Comparison of ENCODE assay signal across 1 cellular context in the genomic region with DNA sequence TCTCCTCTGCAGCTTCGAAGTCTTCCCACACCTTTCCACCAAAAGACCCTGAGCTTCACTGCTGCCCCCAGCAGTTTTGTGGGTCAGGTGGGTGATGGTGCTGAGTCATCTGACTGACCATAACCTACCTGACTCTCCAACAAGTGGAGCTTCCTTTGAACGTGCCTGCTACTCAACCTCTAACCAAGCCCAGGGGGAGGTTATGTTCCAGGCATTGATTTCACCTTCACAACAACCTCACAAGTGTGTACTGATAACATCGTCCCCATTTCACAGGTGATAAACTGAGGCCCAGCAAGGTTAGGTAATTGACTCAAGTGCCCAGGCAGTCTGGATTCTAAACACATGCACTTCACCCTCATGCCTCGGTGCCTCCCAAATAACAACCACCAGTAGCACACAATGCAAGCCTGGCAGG.
TF ChIP-seq lines count a peak whose summit lies in the region.

No MANE protein-coding gene starts in this region.

TF ChIP-seq in K562, 482 proteins besides CTCF, POLR2A, EP300 and RAD21 (continued from another document):
- TF ChIP-seq, protein P1, sequence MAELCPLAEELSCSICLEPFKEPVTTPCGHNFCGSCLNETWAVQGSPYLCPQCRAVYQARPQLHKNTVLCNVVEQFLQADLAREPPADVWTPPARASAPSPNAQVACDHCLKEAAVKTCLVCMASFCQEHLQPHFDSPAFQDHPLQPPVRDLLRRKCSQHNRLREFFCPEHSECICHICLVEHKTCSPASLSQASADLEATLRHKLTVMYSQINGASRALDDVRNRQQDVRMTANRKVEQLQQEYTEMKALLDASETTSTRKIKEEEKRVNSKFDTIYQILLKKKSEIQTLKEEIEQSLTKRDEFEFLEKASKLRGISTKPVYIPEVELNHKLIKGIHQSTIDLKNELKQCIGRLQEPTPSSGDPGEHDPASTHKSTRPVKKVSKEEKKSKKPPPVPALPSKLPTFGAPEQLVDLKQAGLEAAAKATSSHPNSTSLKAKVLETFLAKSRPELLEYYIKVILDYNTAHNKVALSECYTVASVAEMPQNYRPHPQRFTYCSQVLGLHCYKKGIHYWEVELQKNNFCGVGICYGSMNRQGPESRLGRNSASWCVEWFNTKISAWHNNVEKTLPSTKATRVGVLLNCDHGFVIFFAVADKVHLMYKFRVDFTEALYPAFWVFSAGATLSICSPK (IDR thresholded peaks at IDR 0.05; ENCODE audit: borderline replicate concordance) = no peak
- TF ChIP-seq, protein P2, sequence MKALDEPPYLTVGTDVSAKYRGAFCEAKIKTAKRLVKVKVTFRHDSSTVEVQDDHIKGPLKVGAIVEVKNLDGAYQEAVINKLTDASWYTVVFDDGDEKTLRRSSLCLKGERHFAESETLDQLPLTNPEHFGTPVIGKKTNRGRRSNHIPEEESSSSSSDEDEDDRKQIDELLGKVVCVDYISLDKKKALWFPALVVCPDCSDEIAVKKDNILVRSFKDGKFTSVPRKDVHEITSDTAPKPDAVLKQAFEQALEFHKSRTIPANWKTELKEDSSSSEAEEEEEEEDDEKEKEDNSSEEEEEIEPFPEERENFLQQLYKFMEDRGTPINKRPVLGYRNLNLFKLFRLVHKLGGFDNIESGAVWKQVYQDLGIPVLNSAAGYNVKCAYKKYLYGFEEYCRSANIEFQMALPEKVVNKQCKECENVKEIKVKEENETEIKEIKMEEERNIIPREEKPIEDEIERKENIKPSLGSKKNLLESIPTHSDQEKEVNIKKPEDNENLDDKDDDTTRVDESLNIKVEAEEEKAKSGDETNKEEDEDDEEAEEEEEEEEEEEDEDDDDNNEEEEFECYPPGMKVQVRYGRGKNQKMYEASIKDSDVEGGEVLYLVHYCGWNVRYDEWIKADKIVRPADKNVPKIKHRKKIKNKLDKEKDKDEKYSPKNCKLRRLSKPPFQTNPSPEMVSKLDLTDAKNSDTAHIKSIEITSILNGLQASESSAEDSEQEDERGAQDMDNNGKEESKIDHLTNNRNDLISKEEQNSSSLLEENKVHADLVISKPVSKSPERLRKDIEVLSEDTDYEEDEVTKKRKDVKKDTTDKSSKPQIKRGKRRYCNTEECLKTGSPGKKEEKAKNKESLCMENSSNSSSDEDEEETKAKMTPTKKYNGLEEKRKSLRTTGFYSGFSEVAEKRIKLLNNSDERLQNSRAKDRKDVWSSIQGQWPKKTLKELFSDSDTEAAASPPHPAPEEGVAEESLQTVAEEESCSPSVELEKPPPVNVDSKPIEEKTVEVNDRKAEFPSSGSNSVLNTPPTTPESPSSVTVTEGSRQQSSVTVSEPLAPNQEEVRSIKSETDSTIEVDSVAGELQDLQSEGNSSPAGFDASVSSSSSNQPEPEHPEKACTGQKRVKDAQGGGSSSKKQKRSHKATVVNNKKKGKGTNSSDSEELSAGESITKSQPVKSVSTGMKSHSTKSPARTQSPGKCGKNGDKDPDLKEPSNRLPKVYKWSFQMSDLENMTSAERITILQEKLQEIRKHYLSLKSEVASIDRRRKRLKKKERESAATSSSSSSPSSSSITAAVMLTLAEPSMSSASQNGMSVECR (CRISPR knock-in tag; IDR thresholded peaks at IDR 0.05) = 0 out of 2 replicates have a peak, but pooled peaks have one; percentile 21
- TF ChIP-seq C11orf30 (IDR thresholded peaks at IDR 0.05; ENCODE audit: low read depth) (peak; percentile 47), NFE2 (IDR thresholded peaks at IDR 0.05; ENCODE audit: low read depth) (peak; percentile 57), ZNF316 (IDR thresholded peaks at IDR 0.05) (peak; percentile 43), PHF20 (IDR thresholded peaks at IDR 0.05; ENCODE audit: partially characterized antibody) (peak; percentile 25), ESRRA (IDR thresholded peaks at IDR 0.05; ENCODE audit: borderline replicate concordance, low read depth) (peak; percentile 70; the same call in 1 of the 2 replicates), RBM25 (IDR thresholded peaks at IDR 0.05; ENCODE audit: low read depth, low read length, severe bottlenecking) (peak; percentile 86), NR2F6 (CRISPR knock-in tag; IDR thresholded peaks at IDR 0.05) (no peak), BCOR (IDR thresholded peaks at IDR 0.05) (peak; percentile 85)
